In the genomic region with DNA sequence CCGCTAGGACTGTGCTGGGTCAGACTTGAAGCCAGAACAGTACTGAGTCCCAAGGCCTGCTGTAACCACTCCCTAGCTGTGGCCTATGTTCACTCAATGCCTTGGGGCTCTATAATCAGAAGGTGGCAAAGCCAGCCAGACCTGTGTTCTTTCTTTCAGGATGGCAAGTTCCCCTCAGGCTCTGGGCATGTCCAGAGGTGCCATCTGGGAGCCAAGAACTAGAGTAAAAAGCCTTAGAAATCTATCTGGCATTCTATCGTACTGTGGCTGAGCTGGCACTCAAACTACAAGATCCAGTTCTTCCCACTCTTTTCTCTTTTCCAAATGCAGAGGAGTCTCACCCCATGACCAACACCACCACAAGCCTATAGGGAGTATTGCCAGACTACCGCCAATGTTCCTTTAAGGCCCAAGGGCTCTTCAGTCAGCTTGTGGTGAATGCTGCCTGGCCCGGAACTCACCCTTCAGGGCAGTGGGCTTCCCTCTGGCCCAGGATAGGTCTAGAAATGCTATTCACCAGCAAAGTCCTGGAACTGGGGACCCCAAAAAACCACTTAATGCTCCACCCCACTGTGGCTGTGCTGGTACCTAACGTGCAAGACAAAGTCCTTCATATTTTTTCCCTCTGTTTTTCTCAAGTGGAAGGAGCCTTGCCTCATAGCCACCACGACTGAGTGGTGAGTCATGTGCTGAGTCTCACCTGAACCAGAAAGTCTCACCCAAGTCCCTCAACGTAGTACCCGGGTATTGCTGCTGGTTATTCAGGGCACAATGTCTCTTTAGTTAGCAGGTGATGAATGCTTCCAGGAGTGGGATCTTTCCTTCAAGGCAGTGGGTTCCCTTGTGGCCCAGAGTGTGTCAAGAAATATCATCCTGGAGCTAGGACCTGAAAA, we compare ENCODE assay signal across 20 cellular contexts. TPM values are rescaled to one million over a fixed set of nuclear protein-coding genes. Genes with fewer than 3 reads are reported as not detected.
A peak's percentile ranks its signal among the peaks of the same experiment; 100 is the strongest.
DNase-seq lines count a peak whose midpoint lies in the region; ATAC-seq and TF ChIP-seq lines count a peak whose summit lies in the region.
"Had no signal": no experiment of that assay in that cellular context is flagged by ENCODE, and none has a peak within 500 bp of the region (broad histone marks: within the 10 kb centered on the region; RNA-seq: fewer than 3 reads in every experiment).

No MANE protein-coding gene starts in this region.

- ATAC-seq in HG02571 (IDR thresholded peaks at IDR 0.05; ENCODE audit: unreplicated experiment): no peak
- ATAC-seq in HG02852 (IDR thresholded peaks at IDR 0.05; ENCODE audit: unreplicated experiment): no peak
- ATAC-seq: gastroesophageal sphincter; naive thymus-derived CD4-positive, alpha-beta T cell had no signal

- intact Hi-C loops in activated naive CD4-positive, alpha-beta T cell treated with anti-CD3 and anti-CD28 coated beads for 36 hours (cut with micrococcal nuclease): no loop called here

- no peak for TF ChIP-seq EP300 in suprapubic skin (IDR thresholded peaks at IDR 0.05)

- 59% methylated on average over 8 of the region's 8 CpGs for WGBS in suprapubic skin

- H3K9me3 ChIP-seq in suprapubic skin: no peaks in the 10 kb centered on the region
- H3K9me3 ChIP-seq: uterus had no signal

- H3K27me3 Mint-ChIP-seq in activated naive CD4-positive, alpha-beta T cell treated with anti-CD3 and anti-CD28 coated beads for 36 hours (ENCODE audit: low read depth): peaks cover 23% of the 10 kb centered on the region

- peak overlapping the region; percentile 81 for H3K27ac ChIP-seq in suprapubic skin
- H3K27ac ChIP-seq: gastroesophageal sphincter, uterus, WERI-Rb-1 had no signal

- DNase-seq in activated naive CD4-positive, alpha-beta T cell treated with anti-CD3 and anti-CD28 coated beads for 36 hours: peak; percentile 15
- no peak for DNase-seq in activated naive CD4-positive, alpha-beta T cell (lab: John Stamatoyannopoulos, UW)
- peak; percentile 95 for DNase-seq in epithelial cell of esophagus (ENCODE audit: low read depth)
- no peak for DNase-seq in suprapubic skin (ENCODE audit: low spot score in 2 of 2)
- DNase-seq: amygdala; C1 segment of cervical spinal cord; H7; naive thymus-derived CD4-positive, alpha-beta T cell; NK-92 treated with Interleukin-12 subunit alpha and Interleukin-12 subunit beta, amount 100 ng/mL, for 24 hours; posterior cingulate gyrus; SIG-M5; stimulated activated naive CD4-positive, alpha-beta T cell; uterus; WERI-Rb-1 had no signal

- no peaks in the 10 kb centered on the region for H3K36me3 Mint-ChIP-seq in activated naive CD4-positive, alpha-beta T cell treated with anti-CD3 and anti-CD28 coated beads for 36 hours (ENCODE audit: low read depth)

- H3K9me3 Mint-ChIP-seq in activated naive CD4-positive, alpha-beta T cell treated with anti-CD3 and anti-CD28 coated beads for 36 hours: no peaks in the 10 kb centered on the region

- no peak overlapping the region for H3K4me3 ChIP-seq in epithelial cell of esophagus (ENCODE audit: low read length)
- H3K4me3 ChIP-seq in suprapubic skin: no peak overlapping the region
- H3K4me3 ChIP-seq: gastroesophageal sphincter, lung, uterus had no signal

- TF ChIP-seq CTCF in epithelial cell of esophagus (IDR thresholded peaks at IDR 0.05; ENCODE audit: insufficient read depth, low read depth, low read length, missing control alignments) (no peak), suprapubic skin (IDR thresholded peaks at IDR 0.05) (no peak)

- H3K27me3 ChIP-seq in suprapubic skin: peaks cover 4% of the 10 kb centered on the region
- H3K27me3 ChIP-seq: uterus had no signal

- TF ChIP-seq POLR2A in suprapubic skin (IDR thresholded peaks at IDR 0.05): no peak

- peaks cover 31% of the 10 kb centered on the region for H3K4me1 ChIP-seq in suprapubic skin
- H3K4me1 ChIP-seq: gastroesophageal sphincter, uterus had no signal

- H3K27ac Mint-ChIP-seq in activated naive CD4-positive, alpha-beta T cell treated with anti-CD3 and anti-CD28 coated beads for 36 hours: no peak overlapping the region
- H3K27ac Mint-ChIP-seq: naive thymus-derived CD4-positive, alpha-beta T cell; T-helper 1 cell treated with Interleukin-12 subunit alpha and Interleukin-12 subunit beta and Interleukin-4 antibody, amounts not matched to agents 30 μg/mL and 1 μg/mL, for 36 hours had no signal

- peaks cover 6% of the 10 kb centered on the region for H3K4me1 Mint-ChIP-seq in activated naive CD4-positive, alpha-beta T cell treated with anti-CD3 and anti-CD28 coated beads for 36 hours (ENCODE audit: low read depth)

- no peaks in the 10 kb centered on the region for H3K36me3 ChIP-seq in suprapubic skin
- H3K36me3 ChIP-seq: gastroesophageal sphincter, uterus, WERI-Rb-1 had no signal

- no peak overlapping the region for H3K4me3 Mint-ChIP-seq in activated naive CD4-positive, alpha-beta T cell treated with anti-CD3 and anti-CD28 coated beads for 36 hours
- H3K4me3 Mint-ChIP-seq: naive thymus-derived CD4-positive, alpha-beta T cell; T-helper 1 cell treated with Interleukin-12 subunit alpha and Interleukin-12 subunit beta and Interleukin-4 antibody, amounts not matched to agents 30 μg/mL and 1 μg/mL, for 36 hours had no signal

- CTCF ChIA-PET in activated naive CD4-positive, alpha-beta T cell treated with anti-CD3 and anti-CD28 coated beads for 36 hours (lab: Charles Lee): interaction anchor here (0.6 kb wide), 1 partner anchor 213 kb away, joined by 3 read pairs; no protein-coding TSS in a partner anchor

RNA-seq across cellular contexts. Expression of gene SIRPB2, which starts 8.6 kb away (rescaled TPM):
- not detected for total RNA-seq in activated naive CD4-positive, alpha-beta T cell treated with anti-CD3 and anti-CD28 coated beads for 36 hours
- 1 to 10 TPM in 3 of 4 donors, under 1 TPM in 1; 0.87 to 3.9 (median 1.3) TPM for total RNA-seq in suprapubic skin
- total RNA-seq: H7, LHCN-M2 had no signal

RNA-seq across cellular contexts. Expression of gene NSFL1C, which starts 33.1 kb away (rescaled TPM):
- 10 to 100 TPM; 80.4 to 84.1 TPM for total RNA-seq in activated naive CD4-positive, alpha-beta T cell treated with anti-CD3 and anti-CD28 coated beads for 36 hours
- total RNA-seq in suprapubic skin: 10 to 100 TPM; 55.0 to 75.3 (median 64.3) TPM

RNA-seq across cellular contexts. Expression of gene SIRPD, which starts 57.7 kb away (rescaled TPM):
- total RNA-seq in activated naive CD4-positive, alpha-beta T cell treated with anti-CD3 and anti-CD28 coated beads for 36 hours: not detected
- not detected for total RNA-seq in suprapubic skin
- total RNA-seq: H7, LHCN-M2, uterus had no signal

Comparison
In these comparisons a context has a peak if more than half of its experiments do, and no peak if none do; other contexts are left out.
1. DNase-seq: peak in activated naive CD4-positive, alpha-beta T cell treated with anti-CD3 and anti-CD28 coated beads for 36 hours (single experiment) and epithelial cell of esophagus (single experiment); none in activated naive CD4-positive, alpha-beta T cell (0 of 4) and suprapubic skin (0 of 2).